In the genomic region with DNA sequence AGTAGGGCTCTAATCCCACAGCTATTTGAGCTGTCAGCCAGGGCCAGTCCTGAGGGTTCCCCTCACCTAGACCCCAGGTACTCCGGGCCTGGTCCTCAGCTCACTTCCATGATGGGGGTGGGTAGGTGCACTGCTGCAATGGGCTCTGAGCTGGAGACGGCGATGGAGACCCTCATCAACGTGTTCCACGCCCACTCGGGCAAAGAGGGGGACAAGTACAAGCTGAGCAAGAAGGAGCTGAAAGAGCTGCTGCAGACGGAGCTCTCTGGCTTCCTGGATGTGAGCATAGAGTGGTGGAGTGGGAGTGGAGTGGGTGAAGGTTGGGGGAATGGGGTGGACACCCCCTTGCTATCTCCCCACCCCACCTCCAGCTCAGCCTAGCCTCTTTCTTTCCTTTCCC, we compare ENCODE assay signal across 22 cellular contexts. TPM values are rescaled to one million over a fixed set of nuclear protein-coding genes. Genes with fewer than 3 reads are reported as not detected.
A peak's percentile ranks its signal among the peaks of the same experiment; 100 is the strongest.
DNase-seq lines count a peak whose midpoint lies in the region; ATAC-seq and TF ChIP-seq lines count a peak whose summit lies in the region.
"Had no signal": no experiment of that assay in that cellular context is flagged by ENCODE, and none has a peak within 500 bp of the region (broad histone marks: within the 10 kb centered on the region; RNA-seq: fewer than 3 reads in every experiment).

No MANE protein-coding gene starts in this region.

- H3K27me3 Mint-ChIP-seq in mesothelial cell of epicardium (ENCODE audit: low read depth): no peaks in the 10 kb centered on the region

- no peaks in the 10 kb centered on the region for H3K27me3 ChIP-seq in dorsolateral prefrontal cortex
- H3K27me3 ChIP-seq: colonic mucosa, gastroesophageal sphincter had no signal

- peaks cover 3% of the 10 kb centered on the region for H3K36me3 Mint-ChIP-seq in mesothelial cell of epicardium

- H3K27ac ChIP-seq in SK-N-MC (peak overlapping the region; percentile 65; the same call in 1 of the 2 replicates), dorsolateral prefrontal cortex (peak overlapping the region in 49 of 59 donors; percentile 12 to 97 (median 92)), substantia nigra (ENCODE audit: low read depth, low read length, poor library complexity, severe bottlenecking) (peak overlapping the region; percentile 4)
- H3K27ac ChIP-seq: epithelial cell of prostate had no signal

- no peaks in the 10 kb centered on the region for H3K9me3 Mint-ChIP-seq in mesothelial cell of epicardium
- H3K9me3 Mint-ChIP-seq: activated T-helper 2 cell treated with anti-CD3 and anti-CD28 coated beads, Interferon-gamma antibody, Interleukin-2, Interleukin-4, amounts not matched to agents 10 μg/mL and 5 μg/mL and 100 μg/mL, durations not matched to agents 14 hours and 24 hours and 36 hours; naive thymus-derived CD8-positive, alpha-beta T cell had no signal

- in situ Hi-C loops in G401 (cut with HindIII; ENCODE audit: low sequenced_read_pairs): no loop called here

- H3K27ac Mint-ChIP-seq in mesothelial cell of epicardium: peak overlapping the region; percentile 56

- intact Hi-C loops in dorsolateral prefrontal cortex (cut with DNase I): loop anchor here (5.0 kb wide), 2 partner anchors 42 to 97 kb away; a partner anchor contains a TSS

- no peaks in the 10 kb centered on the region for H3K9me3 ChIP-seq in SK-N-MC (ENCODE audit: low read depth, low read length)
- H3K9me3 ChIP-seq: colonic mucosa, gastroesophageal sphincter had no signal

- no peak overlapping the region for H3K4me3 Mint-ChIP-seq in mesothelial cell of epicardium
- H3K4me3 Mint-ChIP-seq: naive thymus-derived CD8-positive, alpha-beta T cell had no signal

- DNase-seq in SK-N-MC (ENCODE audit: low read depth, low spot score): no peak
- peak in 1 of 10 donors; percentile 33 for DNase-seq in dorsolateral prefrontal cortex
- no peak for DNase-seq in mesothelial cell of epicardium (ENCODE audit: low spot score in 2 of 2, unreplicated experiment in 2 of 2)
- DNase-seq in substantia nigra (lab: John Stamatoyannopoulos, UW): no peak
- DNase-seq in G401 (ENCODE audit: low spot score): no peak
- DNase-seq in stimulated activated CD4-positive, alpha-beta T cell treated with anti-CD3 and anti-CD28 coated beads, Interleukin-1b, Interleukin-23, amount 100 ng/mL, for 48 hours: no peak
- DNase-seq: activated CD4-positive, CD25-positive, alpha-beta regulatory T cell; activated CD8-positive, alpha-beta memory T cell treated with anti-CD3 and anti-CD28 coated beads for 24 hours; amniotic stem cell; colonic mucosa; MV-4-11; naive thymus-derived CD8-positive, alpha-beta T cell; NCI-H526 treated with DMSO at 0.1 percent for 48 hours; stimulated activated CD4-positive, alpha-beta T cell treated with anti-CD3 and anti-CD28 coated beads, Interleukin-15, amount 100 ng/mL, for 24 hours; stimulated activated naive CD8-positive, alpha-beta T cell treated with anti-CD3 and anti-CD28 coated beads, Interleukin-15, Interleukin-2, amounts not matched to agents 100 U/mL and 50 U/mL, for 24 hours; T-helper 2 cell had no signal

- ATAC-seq in HG03520 (IDR thresholded peaks at IDR 0.05; ENCODE audit: unreplicated experiment): no peak
- no peak for ATAC-seq in HG03432 (IDR thresholded peaks at IDR 0.05; ENCODE audit: unreplicated experiment)
- ATAC-seq: gastroesophageal sphincter; naive thymus-derived CD8-positive, alpha-beta T cell; stimulated activated naive CD8-positive, alpha-beta T cell treated with anti-CD3 and anti-CD28 coated beads, Interleukin-15, Interleukin-2, amounts not matched to agents 100 U/mL and 50 U/mL, for 24 hours had no signal

- H3K36me3 ChIP-seq in SK-N-MC (ENCODE audit: insufficient read depth, low read length): peaks cover 1% of the 10 kb centered on the region; the same call in 1 of the 2 replicates
- H3K36me3 ChIP-seq: colonic mucosa had no signal

- H3K4me1 Mint-ChIP-seq in mesothelial cell of epicardium: peaks cover 32% of the 10 kb centered on the region

- no peak overlapping the region for H3K4me3 ChIP-seq in SK-N-MC
- peak overlapping the region in 20 of 59 donors; percentile 1 to 75 (median 62) for H3K4me3 ChIP-seq in dorsolateral prefrontal cortex
- H3K4me3 ChIP-seq: colonic mucosa, gastroesophageal sphincter had no signal

- no peak overlapping the region for H3K9ac ChIP-seq in SK-N-MC (ENCODE audit: insufficient read length)

- TF ChIP-seq CTCF in dorsolateral prefrontal cortex (IDR thresholded peaks at IDR 0.05 in 54 of 56, conservative IDR thresholded peaks at IDR 0.05 in 2 of 56; ENCODE audit: low read depth in 1 of 56, partially characterized antibody in 56 of 56): no peak
- TF ChIP-seq CTCF in mesothelial cell of epicardium (IDR thresholded peaks at IDR 0.05; ENCODE audit: unreplicated experiment): no peak

RNA-seq across cellular contexts. Expression of a gene that starts 2.1 kb away (rescaled TPM):
- total RNA-seq in dorsolateral prefrontal cortex: 100 to 1,000 TPM; 162 to 726 (median 281) TPM
- total RNA-seq in mesothelial cell of epicardium: 0.58 to 0.59 TPM in 2 of 3 replicates, not detected in the other
- 132 and 195 TPM in 2 replicates for total RNA-seq in G401 (2014; rRNA removed; shearing (Covaris generic))
- total RNA-seq: activated T-helper 2 cell treated with anti-CD3 and anti-CD28 coated beads, Interferon-gamma antibody, Interleukin-2, Interleukin-4, amounts not matched to agents 10 μg/mL and 5 μg/mL and 100 μg/mL, durations not matched to agents 14 hours and 24 hours and 36 hours; naive thymus-derived CD8-positive, alpha-beta T cell; OCI-LY7 had no signal

RNA-seq across cellular contexts. Expression of a gene that starts 3.1 kb away (rescaled TPM):
- total RNA-seq in dorsolateral prefrontal cortex: 100 to 1,000 TPM in 56 of 120 experiments, 10 to 100 TPM in 64; 52.0 to 204 (median 98.7) TPM
- total RNA-seq in mesothelial cell of epicardium: 46.6 to 58.5 TPM (median 54.5 TPM) in 3 replicates
- 111 and 239 TPM in 2 replicates for total RNA-seq in G401 (2014; rRNA removed; shearing (Covaris generic))

RNA-seq across cellular contexts. Expression of a gene that starts 3.5 kb away (rescaled TPM):
- 100 to 1,000 TPM in 1 of 120 experiments, 10 to 100 TPM in 119; 62.0 to 109 (median 76.4) TPM for total RNA-seq in dorsolateral prefrontal cortex
- 108 to 114 TPM (median 111 TPM) in 3 replicates for total RNA-seq in mesothelial cell of epicardium
- total RNA-seq in G401 (2014; rRNA removed; shearing (Covaris generic)): 42.5 and 66.4 TPM in 2 replicates

RNA-seq across cellular contexts. Expression of a gene that starts 14.3 kb away (rescaled TPM):
- total RNA-seq in dorsolateral prefrontal cortex: 1 to 10 TPM in 23 of 120 experiments, under 1 TPM in 30, not detected in 67; 0.36 to 2.9 (median 0.96) TPM
- 8.5 to 10.1 TPM (median 10.0 TPM) in 3 replicates for total RNA-seq in mesothelial cell of epicardium
- total RNA-seq in G401 (2014; rRNA removed; shearing (Covaris generic)): 0.75 TPM in 1 of 2 replicates, not detected in the other
- total RNA-seq: activated T-helper 2 cell treated with anti-CD3 and anti-CD28 coated beads, Interferon-gamma antibody, Interleukin-2, Interleukin-4, amounts not matched to agents 10 μg/mL and 5 μg/mL and 100 μg/mL, durations not matched to agents 14 hours and 24 hours and 36 hours; naive thymus-derived CD8-positive, alpha-beta T cell; OCI-LY7 had no signal

RNA-seq across cellular contexts. Expression of a gene that starts 17.4 kb away (rescaled TPM):
- total RNA-seq in dorsolateral prefrontal cortex (10 to 100 TPM; 17.4 to 84.9 (median 28.3) TPM), mesothelial cell of epicardium (22.1 to 24.8 TPM (median 22.4 TPM) in 3 replicates)
- 81.9 and 98.1 TPM in 2 replicates for total RNA-seq in G401 (2014; rRNA removed; shearing (Covaris generic))
- total RNA-seq: activated T-helper 2 cell treated with anti-CD3 and anti-CD28 coated beads, Interferon-gamma antibody, Interleukin-2, Interleukin-4, amounts not matched to agents 10 μg/mL and 5 μg/mL and 100 μg/mL, durations not matched to agents 14 hours and 24 hours and 36 hours; naive thymus-derived CD8-positive, alpha-beta T cell; OCI-LY7 had no signal

Comparison
In these comparisons a context has a peak if more than half of its experiments do, and no peak if none do; other contexts are left out.
1. H3K27ac ChIP-seq: peak in every context shown above with its lines; median percentile 92 in dorsolateral prefrontal cortex; 65 in SK-N-MC; 4 in substantia nigra.
2. RNA of a gene that starts 2.1 kb away (total RNA-seq): 162 to 726 TPM in dorsolateral prefrontal cortex and 132 to 195 TPM in G401; 0.58 to 0.59 TPM in mesothelial cell of epicardium; every median in the first group is over 10 times any median in the second.